8 cellular contexts compared by ENCODE assay signal in the genomic region with DNA sequence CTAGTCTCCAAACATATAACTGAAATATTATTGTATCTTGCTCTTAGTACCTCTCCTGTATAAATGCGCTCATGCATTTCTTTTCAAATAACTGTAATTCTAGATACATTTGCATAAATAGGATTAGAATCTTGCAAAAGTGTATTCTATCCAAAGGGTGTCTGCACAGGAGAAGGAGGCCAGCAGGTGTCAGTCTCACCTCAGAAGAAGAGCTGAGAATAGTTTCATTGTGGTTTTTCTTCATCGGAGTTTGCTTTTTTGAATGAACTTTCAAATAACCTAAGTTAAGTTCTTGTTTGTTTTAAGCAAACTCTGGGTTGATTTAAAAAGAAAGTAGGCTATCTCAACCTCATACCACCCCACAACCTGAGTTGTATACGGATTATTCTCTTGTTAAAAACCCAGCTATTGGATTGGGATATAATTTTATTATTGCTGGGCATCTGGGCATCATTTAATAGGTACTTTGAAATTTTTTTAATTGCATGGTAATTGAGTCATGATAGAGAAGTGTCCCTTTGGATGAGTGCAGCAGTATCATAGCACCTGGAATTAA.
DNase-seq lines count a peak whose midpoint lies in the region; ATAC-seq, FAIRE-seq and TF ChIP-seq lines count a peak whose summit lies in the region.

No MANE protein-coding gene starts in this region.

- DNase-seq in GM06990 (ENCODE audit: extremely low read depth, insufficient read length) (no peak), HCT116 (ENCODE audit: low read depth, low spot score) (peak; percentile 34), NCI-H2227 treated with DMSO at 0.1 percent for 48 hours (lab: John Stamatoyannopoulos, UW) (peak; percentile 5), kidney (no peak), upper lobe of right lung (no peak)
- DNase-seq in activated T-cell treated with anti-CD3 and anti-CD28 coated beads, Interleukin-2, amount 50 U/mL, for 4 hours: no peak

- H3K36me3 Mint-ChIP-seq in brain: no peaks in the 10 kb centered on the region
- H3K36me3 Mint-ChIP-seq in activated T-cell treated with anti-CD3 and anti-CD28 coated beads, Interleukin-2, amount 50 U/mL, for 4 hours (ENCODE audit: insufficient read depth): no peaks in the 10 kb centered on the region

- CTCF ChIA-PET in HCT116 (lab: Charles Lee): interaction anchor here (0.6 to 1.9 kb wide), 15 partner anchors 10 to 1459 kb away, joined by 3 to 16 read pairs (median 4); no protein-coding TSS in a partner anchor

- peaks cover 0 to 6% (median 0%) of the 10 kb centered on the region in 5 experiments for H3K9me3 Mint-ChIP-seq in brain
- H3K9me3 Mint-ChIP-seq in activated T-cell treated with anti-CD3 and anti-CD28 coated beads, Interleukin-2, amount 50 U/mL, for 4 hours: no peaks in the 10 kb centered on the region

- peak overlapping the region; percentile 29 to 93 (median 86) for H3K27ac Mint-ChIP-seq in brain

- RAD21 ChIA-PET in HCT116 (lab: Charles Lee; ENCODE audit: low non-redundant PET in 1 of 2, low total read pairs in 2 of 2, uncharacterized antibody in 2 of 2, unreplicated experiment in 2 of 2): interaction anchor here (0.6 to 2.4 kb wide), 3 partner anchors 14 to 1079 kb away, joined by 3 to 6 read pairs (median 3); no protein-coding TSS in a partner anchor

- peaks cover 6% of the 10 kb centered on the region for H3K27me3 Mint-ChIP-seq in brain
- peaks cover 1% of the 10 kb centered on the region for H3K27me3 Mint-ChIP-seq in activated T-cell treated with anti-CD3 and anti-CD28 coated beads, Interleukin-2, amount 50 U/mL, for 4 hours (ENCODE audit: low read depth)

- H3K36me3 ChIP-seq in GM06990 (ENCODE audit: control insufficient read depth, insufficient read depth, low read length) (no peaks in the 10 kb centered on the region), HCT116 (ENCODE audit: control insufficient read depth in 1 of 2, insufficient read depth in 2 of 2, low read length in 2 of 2) (no peaks in the 10 kb centered on the region), kidney (ENCODE audit: control insufficient read depth in 1 of 2, insufficient read depth in 2 of 2, low read length in 2 of 2) (no peaks in the 10 kb centered on the region), upper lobe of right lung (no peaks in the 10 kb centered on the region)

- no peaks in the 10 kb centered on the region for H3K9me2 ChIP-seq in HCT116 (ENCODE audit: insufficient read depth)

- peak overlapping the region; percentile 26 for H2AFZ ChIP-seq in HCT116 (ENCODE audit: low read depth, low read length, poor library complexity, severe bottlenecking)

- H3K27ac ChIP-seq in HCT116 (ENCODE audit: low read depth, low read length): no peak overlapping the region
- H3K27ac ChIP-seq in kidney (ENCODE audit: low read depth in 2 of 2, low read length in 2 of 2): no peak overlapping the region
- H3K27ac ChIP-seq in upper lobe of right lung: no peak overlapping the region

- no peaks in the 10 kb centered on the region for H3K79me2 ChIP-seq in HCT116 (ENCODE audit: insufficient read depth, low read length)

- no peaks in the 10 kb centered on the region for H4K20me1 ChIP-seq in HCT116 (ENCODE audit: insufficient read depth)

- no peak overlapping the region for H3K4me3 ChIP-seq in GM06990 (replicated peaks; ENCODE audit: low read depth, low read length)
- no peak overlapping the region for H3K4me3 ChIP-seq in HCT116 (replicated peaks in 1 of 2; ENCODE audit: low read depth in 1 of 2, low read length in 2 of 2)
- no peak overlapping the region for H3K4me3 ChIP-seq in kidney (ENCODE audit: low read length in 2 of 2)
- no peak overlapping the region for H3K4me3 ChIP-seq in upper lobe of right lung

- peaks cover 8 to 36% of the 10 kb centered on the region in 2 experiments for H3K4me1 ChIP-seq in HCT116 (ENCODE audit: control insufficient read depth in 1 of 2, insufficient read depth in 2 of 2, low read length in 2 of 2)
- H3K4me1 ChIP-seq in kidney (ENCODE audit: control insufficient read depth in 1 of 2, insufficient read depth in 1 of 2, low read depth in 1 of 2, low read length in 2 of 2): no peaks in the 10 kb centered on the region
- no peaks in the 10 kb centered on the region for H3K4me1 ChIP-seq in upper lobe of right lung

- H3K9ac ChIP-seq in HCT116 (ENCODE audit: low read length) (no peak overlapping the region), kidney (ENCODE audit: low read length in 2 of 2) (no peak overlapping the region)

- peak overlapping the region; percentile 42 to 69 (median 57) for H3K4me3 Mint-ChIP-seq in brain
- no peak overlapping the region for H3K4me3 Mint-ChIP-seq in activated T-cell treated with anti-CD3 and anti-CD28 coated beads, Interleukin-2, amount 50 U/mL, for 4 hours

- H3K9me3 ChIP-seq in HCT116 (ENCODE audit: control insufficient read depth in 1 of 2, insufficient read depth in 1 of 2, low read depth in 1 of 2, low read length in 2 of 2): no peaks in the 10 kb centered on the region
- no peaks in the 10 kb centered on the region for H3K9me3 ChIP-seq in kidney (ENCODE audit: control insufficient read depth in 1 of 2, low read length in 2 of 2)
- no peaks in the 10 kb centered on the region for H3K9me3 ChIP-seq in upper lobe of right lung

- POLR2A ChIA-PET in HCT116 (lab: Charles Lee): no interaction called here

- TF ChIP-seq POLR2A in HCT116 (IDR thresholded peaks at IDR 0.05; ENCODE audit: borderline replicate concordance, extremely low read depth, insufficient read depth, insufficient read length): no peak

- ATAC-seq in HCT116 (peak; percentile 59), upper lobe of right lung (peak; percentile 68), HG02840 (IDR thresholded peaks at IDR 0.05; ENCODE audit: low FRiP score, unreplicated experiment) (no peak)
- ATAC-seq in activated T-cell treated with anti-CD3 and anti-CD28 coated beads, Interleukin-2, amount 50 U/mL, for 4 hours: no peak

- no TSS peak for BruUV-seq in HCT116 (replicated peaks; lab: Mats Ljungman, UMichigan)

- intact Hi-C loops in HCT116 (cut with micrococcal nuclease) (loop anchor here (1.0 to 5.0 kb wide), 3 partner anchors 282 to 1255 kb away; no protein-coding TSS in a partner anchor), kidney (cut with DNase I) (no loop called here), upper lobe of right lung (cut with DNase I) (no loop called here)

- peak; percentile 81 for TF ChIP-seq CTCF in GM06990 (IDR thresholded peaks at IDR 0.05; ENCODE audit: insufficient read depth, low read length, poor library complexity, severe bottlenecking)
- TF ChIP-seq CTCF in HCT116 (IDR thresholded peaks at IDR 0.05 in 2 of 3, conservative IDR thresholded peaks at IDR 0.05 in 1 of 3; ENCODE audit: borderline replicate concordance in 1 of 3, insufficient read depth in 1 of 3, low read depth in 2 of 3, low read length in 2 of 3): peak; percentile 71 to 96 (median 77)
- TF ChIP-seq CTCF in brain (conservative IDR thresholded peaks at IDR 0.05): peak; percentile 94 to 96
- TF ChIP-seq CTCF in kidney (IDR thresholded peaks at IDR 0.05; ENCODE audit: borderline replicate concordance, extremely low read depth, insufficient read depth): peak; percentile 77
- peak; percentile 70 for TF ChIP-seq CTCF in upper lobe of right lung (IDR thresholded peaks at IDR 0.05)

- FAIRE-seq in kidney (lab: Jason Lieb, UNC): no peak

- peak overlapping the region; percentile 14; the same call in 1 of the 2 replicates for H3K4me2 ChIP-seq in HCT116 (ENCODE audit: low read length)

- H3K27me3 ChIP-seq in GM06990 (replicated peaks; ENCODE audit: control insufficient read depth, insufficient read depth, low read length): no peaks in the 10 kb centered on the region; the same call in 1 of the 2 replicates
- no peaks in the 10 kb centered on the region for H3K27me3 ChIP-seq in HCT116 (ENCODE audit: insufficient read depth, low read length)
- H3K27me3 ChIP-seq in upper lobe of right lung: no peaks in the 10 kb centered on the region

- H3K4me1 Mint-ChIP-seq in brain: peaks cover 34% of the 10 kb centered on the region
- H3K4me1 Mint-ChIP-seq in activated T-cell treated with anti-CD3 and anti-CD28 coated beads, Interleukin-2, amount 50 U/mL, for 4 hours (ENCODE audit: low read depth): no peaks in the 10 kb centered on the region

- peak; percentile 93 for TF ChIP-seq RAD21 in HCT116 (IDR thresholded peaks at IDR 0.05; ENCODE audit: low read depth)

TF ChIP-seq in HCT116, 20 proteins besides CTCF, POLR2A, EP300 and RAD21:
- TF ChIP-seq JUND (IDR thresholded peaks at IDR 0.05) (0 out of 2 replicates have a peak, but pooled peaks have one; percentile 16), CEBPB (IDR thresholded peaks at IDR 0.05; ENCODE audit: low read depth) (0 out of 2 replicates have a peak, but pooled peaks have one; percentile 16), EZH2phosphoT487 (IDR thresholded peaks at IDR 0.05; ENCODE audit: borderline replicate concordance) (no peak), ZFX (IDR thresholded peaks at IDR 0.05) (no peak)

Comparison
In these comparisons a context has a peak if more than half of its experiments do, and no peak if none do; other contexts are left out.
1. DNase-seq: peak in HCT116 (single experiment) and NCI-H2227 treated with DMSO at 0.1 percent for 48 hours (single experiment); none in GM06990 (single experiment), kidney (single experiment), upper lobe of right lung (single experiment) and activated T-cell treated with anti-CD3 and anti-CD28 coated beads, Interleukin-2, amount 50 U/mL, for 4 hours (single experiment).
2. ATAC-seq: peak in HCT116 (single experiment) and upper lobe of right lung (single experiment); none in activated T-cell treated with anti-CD3 and anti-CD28 coated beads, Interleukin-2, amount 50 U/mL, for 4 hours (0 of 2) and HG02840 (single experiment).
3. Peak in every context shown above with its lines, with median percentiles within 50 percentile points of each other: CTCF ChIP-seq.